In genomic region chr6:32609731-32610640, GRCh38 we compare ENCODE assay signal across 8 cellular contexts. TPM values are rescaled to one million over a fixed set of nuclear protein-coding genes. Genes with fewer than 3 reads are reported as not detected.
DNase-seq lines count a peak whose midpoint lies in the region; ATAC-seq, FAIRE-seq and TF ChIP-seq lines count a peak whose summit lies in the region.

No MANE protein-coding gene starts in this region.

- H3K36me3 ChIP-seq in pancreas, result no peaks in the 10 kb centered on the region

- FAIRE-seq in pancreas (lab: Jason Lieb, UNC), result peak; percentile 98

- 6 to 13% methylated on average over 8 of the region's 8 CpGs for WGBS in pancreas, 2 donors

- intact Hi-C loops in pancreas (cut with DNase I), result no loop called here

- no peak overlapping the region for H3K4me3 ChIP-seq in pancreas

- no peaks in the 10 kb centered on the region for H3K4me1 ChIP-seq in pancreas

- no peaks in the 10 kb centered on the region for H3K27me3 ChIP-seq in pancreas

- ATAC-seq in GM19324 (IDR thresholded peaks at IDR 0.05; ENCODE audit: low FRiP score, unreplicated experiment), result peak; percentile 91
- ATAC-seq in HG03280 (IDR thresholded peaks at IDR 0.05; ENCODE audit: unreplicated experiment), result peak; percentile 93
- ATAC-seq in pancreas, result peak; percentile 95 to 98 (median 96)

- peak overlapping the region in 2 of 4 donors; percentile 70 to 81 for H3K27ac ChIP-seq in pancreas

- no peak for TF ChIP-seq CTCF in pancreas (IDR thresholded peaks at IDR 0.05)

- DNase-seq in D341Med (ENCODE audit: low spot score), result peak; percentile 31
- peak; percentile 99 for DNase-seq in OCI-M1 (lab: John Stamatoyannopoulos, UW)
- peak; percentile 32 for DNase-seq in activated gamma-delta T cell treated with anti-CD3 and anti-CD28 coated beads, Interleukin-2, amount 50 U/mL, for 16 hours (ENCODE audit: low read depth)
- DNase-seq in globus pallidus (ENCODE audit: low spot score), result peak; percentile 78
- peak in 1 of 6 donors; percentile 66 for DNase-seq in pancreas
- no peak for DNase-seq in NCI-H2171 (lab: John Stamatoyannopoulos, UW)

- H3K9me3 ChIP-seq in pancreas, result no peaks in the 10 kb centered on the region

RNA-seq across cellular contexts. Expression of gene HLA-DRB1, which starts 20.3 kb away (rescaled TPM):
- total RNA-seq in pancreas, result 100 to 1,000 TPM in 1 of 6 donors, 10 to 100 TPM in 4, 1 to 10 TPM in 1; 9.3 to 165 (median 23.5) TPM
- polyA plus RNA-seq in pancreas, result 10 to 100 TPM in 1 of 2 donors, 1 to 10 TPM in 1; 9.8 to 20.2 TPM

RNA-seq across cellular contexts. Expression of gene HLA-DQA1, which starts 27.2 kb away (rescaled TPM):
- total RNA-seq in pancreas, result 10 to 100 TPM in 2 of 6 donors, 1 to 10 TPM in 4; 1.1 to 66.1 (median 5.0) TPM
- 1 to 10 TPM; 1.2 to 4.5 TPM for polyA plus RNA-seq in pancreas

RNA-seq across cellular contexts. Expression of gene HLA-DQB1, which starts 56.5 kb away (rescaled TPM):
- total RNA-seq in pancreas, result 10 to 100 TPM in 1 of 6 donors, 1 to 10 TPM in 4, under 1 TPM in 1; 0.63 to 17.6 (median 3.3) TPM
- 10 to 100 TPM; 22.8 to 24.7 TPM for polyA plus RNA-seq in pancreas
